1 cellular context compared by ENCODE assay signal in genomic region chr1:203084588-203085527, GRCh38.
TF ChIP-seq lines count a peak whose summit lies in the region.

No MANE protein-coding gene starts in this region.

TF ChIP-seq in HCT116, 20 proteins besides CTCF, POLR2A, EP300 and RAD21 (continued from another document):
- TF ChIP-seq ELF1 (IDR thresholded peaks at IDR 0.05; ENCODE audit: borderline replicate concordance, low read depth) (no peak), JUND (IDR thresholded peaks at IDR 0.05) (no peak), ZBTB33 (IDR thresholded peaks at IDR 0.05; ENCODE audit: extremely low read depth, insufficient replicate concordance, low read length) (no peak)
